Comparison of ENCODE assay signal across 13 cellular contexts in the genomic region with DNA sequence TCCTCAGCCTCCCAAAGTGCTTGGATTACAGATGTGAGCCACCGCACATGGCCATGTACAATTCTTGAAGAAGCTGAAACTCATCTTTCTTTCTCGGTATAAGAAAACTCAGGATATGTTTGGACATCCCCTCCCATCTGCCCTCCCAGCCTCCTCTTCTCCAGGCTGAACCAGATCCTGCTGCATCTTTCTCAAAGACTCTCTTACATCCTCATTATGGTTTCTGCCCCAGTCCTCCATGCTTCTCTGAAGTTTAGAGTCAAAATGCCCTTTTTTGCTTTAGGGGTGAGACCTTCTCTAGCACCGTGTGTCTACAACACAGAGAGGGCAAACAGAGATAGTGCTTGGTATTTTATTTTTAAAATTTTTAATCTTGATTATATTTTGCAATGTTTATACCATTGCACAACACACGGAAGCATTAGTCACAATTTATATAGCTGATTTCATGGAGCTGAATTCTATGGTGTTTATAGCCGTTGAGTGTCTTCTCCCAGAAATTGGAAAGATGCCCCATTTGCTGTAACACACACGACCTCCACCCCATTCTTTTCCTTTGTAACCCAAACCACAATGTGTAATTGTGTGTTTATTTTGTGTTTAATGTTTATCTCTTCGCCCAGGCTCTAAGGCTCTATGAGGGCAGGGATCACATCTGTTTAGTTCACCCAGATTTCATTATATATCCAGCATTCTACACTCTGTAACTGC.
DNase-seq lines count a peak whose midpoint lies in the region; ATAC-seq and TF ChIP-seq lines count a peak whose summit lies in the region.
"Had no signal": no experiment of that assay in that cellular context is flagged by ENCODE, and none has a peak within 500 bp of the region (broad histone marks: within the 10 kb centered on the region; RNA-seq: fewer than 3 reads in every experiment).

No MANE protein-coding gene starts in this region.

- H2BK12ac ChIP-seq in mesenchymal stem cell (ENCODE audit: low read length in 2 of 2) = peak overlapping the region; percentile 17 to 28

- no peak overlapping the region for H3K23ac ChIP-seq in mesenchymal stem cell (ENCODE audit: low read length in 2 of 2)

- H3K9me3 Mint-ChIP-seq in activated CD4-positive, alpha-beta T cell treated with anti-CD3 and anti-CD28 coated beads, Interleukin-2, amount 10 ng/mL, durations not matched to agents 24 days and 14 days = no peaks in the 10 kb centered on the region

- H3K4me3 Mint-ChIP-seq in activated CD4-positive, alpha-beta T cell treated with anti-CD3 and anti-CD28 coated beads, Interleukin-2, amount 10 ng/mL, durations not matched to agents 24 days and 14 days = no peak overlapping the region
- H3K4me3 Mint-ChIP-seq: nephron had no signal

- H2BK15ac ChIP-seq in mesenchymal stem cell (ENCODE audit: low read depth, poor library complexity, severe bottlenecking) = no peak overlapping the region

- no peak for TF ChIP-seq CTCF in BJ (IDR thresholded peaks at IDR 0.05; ENCODE audit: insufficient read depth, low read depth, low read length)
- no peak for TF ChIP-seq CTCF in NB4 (IDR thresholded peaks at IDR 0.05; ENCODE audit: low read depth, low read length)
- TF ChIP-seq CTCF in heart right ventricle (IDR thresholded peaks at IDR 0.05) = no peak

- no peak for ATAC-seq in heart right ventricle

- H2BK120ac ChIP-seq in mesenchymal stem cell (ENCODE audit: low read depth, low read length) = peak overlapping the region; percentile 9

- no peak overlapping the region for H3K14ac ChIP-seq in mesenchymal stem cell (ENCODE audit: low read length in 2 of 2)

- H2AFZ ChIP-seq in mesenchymal stem cell (ENCODE audit: low read depth, low read length) = no peak overlapping the region

- H3K18ac ChIP-seq in mesenchymal stem cell (ENCODE audit: low read depth in 1 of 2, low read length in 2 of 2) = peak overlapping the region; percentile 49 to 78

- H3K36me3 ChIP-seq in BJ (ENCODE audit: control insufficient read depth, insufficient read depth, low read length) (no peaks in the 10 kb centered on the region), mesenchymal stem cell (ENCODE audit: control insufficient read depth in 1 of 2, insufficient read depth in 2 of 2, low read depth in 1 of 2, low read length in 2 of 2) (peaks cover 0 to 4% of the 10 kb centered on the region in 2 experiments), heart right ventricle (no peaks in the 10 kb centered on the region)
- H3K36me3 ChIP-seq: suprapubic skin had no signal

- no peak overlapping the region for H3K27ac Mint-ChIP-seq in activated CD4-positive, alpha-beta T cell treated with anti-CD3 and anti-CD28 coated beads, Interleukin-2, amount 10 ng/mL, durations not matched to agents 24 days and 14 days

- intact Hi-C loops in activated CD4-positive, alpha-beta T cell treated with anti-CD3 and anti-CD28 coated beads, Interleukin-2, amount 10 ng/mL, durations not matched to agents 24 days and 14 days (cut with micrococcal nuclease) = no loop called here
- intact Hi-C loops in heart right ventricle (cut with DNase I) = loop anchor here in 2 of 10 donors (10.0 kb wide), 2 partner anchors 371 to 449 kb away; a partner anchor contains a TSS

- whole genome bisulfite sequencing in mesenchymal stem cell = 50% methylated on average over 3 of the region's 7 CpGs
- 91 to 96% methylated on average over 7 of the region's 7 CpGs for WGBS in heart right ventricle, 2 donors

- H3K27me3 Mint-ChIP-seq in activated CD4-positive, alpha-beta T cell treated with anti-CD3 and anti-CD28 coated beads, Interleukin-2, amount 10 ng/mL, durations not matched to agents 24 days and 14 days = peaks cover 2% of the 10 kb centered on the region

- no peaks in the 10 kb centered on the region for H3K79me1 ChIP-seq in mesenchymal stem cell (replicated peaks; ENCODE audit: low read length, poor library complexity, severe bottlenecking)

- CTCF ChIA-PET in BJ (lab: Yijun Ruan, JAX) = interaction anchor here (1.6 to 1.8 kb wide), 3 partner anchors 101 to 370 kb away, joined by 4 to 7 read pairs (median 5); a partner anchor contains a TSS

- peaks cover 7% of the 10 kb centered on the region for H3K4me1 ChIP-seq in mesenchymal stem cell (ENCODE audit: control insufficient read depth, insufficient read depth, low read depth, low read length)
- H3K4me1 ChIP-seq in heart right ventricle = peaks cover 0 to 20% (median 11%) of the 10 kb centered on the region in 9 donors

- H4K91ac ChIP-seq in mesenchymal stem cell (ENCODE audit: low read length) = no peak overlapping the region

- H3K27me3 ChIP-seq in BJ (ENCODE audit: control insufficient read depth, insufficient read depth, low read length) (no peaks in the 10 kb centered on the region), mesenchymal stem cell (ENCODE audit: control insufficient read depth in 1 of 2, insufficient read depth in 1 of 2, low read length in 2 of 2) (no peaks in the 10 kb centered on the region), heart right ventricle (no peaks in the 10 kb centered on the region)
- H3K27me3 ChIP-seq: suprapubic skin had no signal

- POLR2A ChIA-PET in BJ (lab: Charles Lee) = no interaction called here

- no peak overlapping the region for H3K4me2 ChIP-seq in mesenchymal stem cell (ENCODE audit: low read length, poor library complexity, severe bottlenecking)

- H3K27ac ChIP-seq in mesenchymal stem cell (ENCODE audit: low read length, poor library complexity, severe bottlenecking) (no peak overlapping the region), substantia nigra (ENCODE audit: low read depth, low read length, poor library complexity, severe bottlenecking) (no peak overlapping the region), heart right ventricle (no peak overlapping the region)
- H3K27ac ChIP-seq: suprapubic skin had no signal

- H4K8ac ChIP-seq in mesenchymal stem cell (ENCODE audit: low read length) = no peak overlapping the region

- H3K36me3 Mint-ChIP-seq in activated CD4-positive, alpha-beta T cell treated with anti-CD3 and anti-CD28 coated beads, Interleukin-2, amount 10 ng/mL, durations not matched to agents 24 days and 14 days (ENCODE audit: low read depth) = no peaks in the 10 kb centered on the region

- H2AK5ac ChIP-seq in mesenchymal stem cell (ENCODE audit: low read length, severe bottlenecking) = peak overlapping the region; percentile 57

- H3K4ac ChIP-seq in mesenchymal stem cell (ENCODE audit: low read depth in 1 of 2, low read length in 2 of 2) = peak overlapping the region; percentile 5 to 84

- H3K4me1 Mint-ChIP-seq in activated CD4-positive, alpha-beta T cell treated with anti-CD3 and anti-CD28 coated beads, Interleukin-2, amount 10 ng/mL, durations not matched to agents 24 days and 14 days = peaks cover 5% of the 10 kb centered on the region

- H3K4me3 ChIP-seq in BJ (ENCODE audit: low read depth, low read length) = no peak overlapping the region
- no peak overlapping the region for H3K4me3 ChIP-seq in NB4 (ENCODE audit: low read depth, low read length)
- no peak overlapping the region for H3K4me3 ChIP-seq in mesenchymal stem cell (ENCODE audit: insufficient read depth in 1 of 2, low read depth in 1 of 2, low read length in 2 of 2)
- no peak overlapping the region for H3K4me3 ChIP-seq in heart right ventricle

- H3K9me3 ChIP-seq in mesenchymal stem cell (ENCODE audit: control insufficient read depth, low read length) (no peaks in the 10 kb centered on the region), heart right ventricle (peaks cover 0 to 7% (median 0%) of the 10 kb centered on the region in 11 donors)
- H3K9me3 ChIP-seq: suprapubic skin had no signal

- TF ChIP-seq POLR2A in NB4 (IDR thresholded peaks at IDR 0.05; ENCODE audit: extremely low read depth, insufficient read length) = no peak

- DNase-seq in BJ (ENCODE audit: low read depth) (peak; percentile 95), NB4 (ENCODE audit: low read depth) (peak; percentile 21), dedifferentiated amniotic fluid mesenchymal stem cell (ENCODE audit: extremely low spot score) (peak; percentile 92), mesenchymal stem cell (peak; percentile 98), substantia nigra (lab: John Stamatoyannopoulos, UW) (no peak), NCI-H2107 (lab: John Stamatoyannopoulos, UW) (no peak), heart right ventricle (no peak)
- DNase-seq in activated CD4-positive, alpha-beta T cell treated with anti-CD3 and anti-CD28 coated beads, Interleukin-2, amount 10 ng/mL, durations not matched to agents 24 days and 14 days = no peak
- DNase-seq: caudate nucleus, COR-L47, NCI-H1105 had no signal

- H3K9ac ChIP-seq in mesenchymal stem cell (ENCODE audit: low read length) = no peak overlapping the region

- H2BK5ac ChIP-seq in mesenchymal stem cell (ENCODE audit: low read depth, low read length, poor library complexity, severe bottlenecking) = no peak overlapping the region

Comparison
In these comparisons a context has a peak if more than half of its experiments do, and no peak if none do; other contexts are left out.
1. DNase-seq: peak in BJ (single experiment), NB4 (single experiment), dedifferentiated amniotic fluid mesenchymal stem cell (single experiment) and mesenchymal stem cell (single experiment); none in substantia nigra (0 of 49), NCI-H2107 (single experiment), activated CD4-positive, alpha-beta T cell treated with anti-CD3 and anti-CD28 coated beads, Interleukin-2, amount 10 ng/mL, durations not matched to agents 24 days and 14 days (single experiment) and heart right ventricle (0 of 2).